9 cellular contexts compared by ENCODE assay signal in genomic region chr3:129276385-129276784, GRCh38. TPM values are rescaled to one million over a fixed set of nuclear protein-coding genes. Genes with fewer than 3 reads are reported as not detected.
A peak's percentile ranks its signal among the peaks of the same experiment; 100 is the strongest.
DNase-seq lines count a peak whose midpoint lies in the region; ATAC-seq and TF ChIP-seq lines count a peak whose summit lies in the region.
"Had no signal": no experiment of that assay in that cellular context is flagged by ENCODE, and none has a peak within 500 bp of the region (broad histone marks: within the 10 kb centered on the region; RNA-seq: fewer than 3 reads in every experiment).

No MANE protein-coding gene starts in this region.

- CTCF ChIA-PET in activated naive CD4-positive, alpha-beta T cell treated with anti-CD3 and anti-CD28 coated beads for 36 hours (lab: Charles Lee) = interaction anchor here (0.7 kb wide), 1 partner anchor 16 kb away, joined by 3 read pairs; no protein-coding TSS in a partner anchor

- no peak overlapping the region for H3K4me3 ChIP-seq in vagina
- H3K4me3 ChIP-seq: esophagus muscularis mucosa had no signal

- intact Hi-C loops in activated naive CD4-positive, alpha-beta T cell treated with anti-CD3 and anti-CD28 coated beads for 36 hours (cut with micrococcal nuclease) = loop anchor here (5.0 kb wide), 1 partner anchor 474 kb away; no protein-coding TSS in a partner anchor
- intact Hi-C loops in cardiac septum (cut with DNase I) (no loop called here), vagina (cut with DNase I) (no loop called here)

- ATAC-seq in HG02588 (IDR thresholded peaks at IDR 0.05; ENCODE audit: unreplicated experiment) (peak; percentile 82), HG03575 (IDR thresholded peaks at IDR 0.05; ENCODE audit: extremely low read depth, insufficient number of reproducible peaks, low FRiP score, unreplicated experiment) (peak; percentile 81), SK-N-SH treated with all-trans-retinoic acid at 6 μM for 48 hours (no peak)
- peak; percentile 88 to 90 for ATAC-seq in stimulated activated naive B cell treated with anti-CD40 and anti-IgM and Interleukin-4, amounts not matched to agents 10 μg/mL and 1 μg/mL and 100 μg/mL, for 72 hours (replicated peaks)

- H3K4me1 ChIP-seq in vagina = peaks cover 32% of the 10 kb centered on the region

- H3K27me3 ChIP-seq in vagina = no peaks in the 10 kb centered on the region
- H3K27me3 ChIP-seq: esophagus muscularis mucosa had no signal

- no peaks in the 10 kb centered on the region for H3K9me3 Mint-ChIP-seq in activated naive CD4-positive, alpha-beta T cell treated with anti-CD3 and anti-CD28 coated beads for 36 hours
- no peaks in the 10 kb centered on the region for H3K9me3 Mint-ChIP-seq in stimulated activated naive B cell treated with anti-CD40 and anti-IgM and Interleukin-4, amounts not matched to agents 10 μg/mL and 1 μg/mL and 100 μg/mL, for 72 hours

- peaks cover 30% of the 10 kb centered on the region for H3K36me3 Mint-ChIP-seq in activated naive CD4-positive, alpha-beta T cell treated with anti-CD3 and anti-CD28 coated beads for 36 hours (ENCODE audit: low read depth)
- peaks cover 48 to 60% of the 10 kb centered on the region in 2 donors for H3K36me3 Mint-ChIP-seq in stimulated activated naive B cell treated with anti-CD40 and anti-IgM and Interleukin-4, amounts not matched to agents 10 μg/mL and 1 μg/mL and 100 μg/mL, for 72 hours

- no peak for TF ChIP-seq CTCF in vagina (IDR thresholded peaks at IDR 0.05)

- peak overlapping the region; percentile 60 for H3K27ac Mint-ChIP-seq in activated naive CD4-positive, alpha-beta T cell treated with anti-CD3 and anti-CD28 coated beads for 36 hours
- H3K27ac Mint-ChIP-seq in stimulated activated naive B cell treated with anti-CD40 and anti-IgM and Interleukin-4, amounts not matched to agents 10 μg/mL and 1 μg/mL and 100 μg/mL, for 72 hours = peak overlapping the region; percentile 57

- H3K9me3 ChIP-seq in vagina = no peaks in the 10 kb centered on the region
- H3K9me3 ChIP-seq: esophagus muscularis mucosa had no signal

- TF ChIP-seq POLR2A in vagina (IDR thresholded peaks at IDR 0.05) = no peak

- H3K4me1 Mint-ChIP-seq in activated naive CD4-positive, alpha-beta T cell treated with anti-CD3 and anti-CD28 coated beads for 36 hours (ENCODE audit: low read depth) = peaks cover 28% of the 10 kb centered on the region
- peaks cover 46 to 65% of the 10 kb centered on the region in 2 donors for H3K4me1 Mint-ChIP-seq in stimulated activated naive B cell treated with anti-CD40 and anti-IgM and Interleukin-4, amounts not matched to agents 10 μg/mL and 1 μg/mL and 100 μg/mL, for 72 hours

- DNase-seq in activated naive CD4-positive, alpha-beta T cell treated with anti-CD3 and anti-CD28 coated beads for 36 hours = peak; percentile 61
- DNase-seq in activated naive CD4-positive, alpha-beta T cell treated with Interleukin-2 at 50 U/mL for 16 hours = no peak
- peak; percentile 84 for DNase-seq in stimulated activated naive B cell treated with anti-CD40 and anti-IgM and Interleukin-4, amounts not matched to agents 10 μg/mL and 1 μg/mL and 100 μg/mL, for 72 hours
- DNase-seq in cardiac septum (ENCODE audit: low spot score) (no peak), vagina (ENCODE audit: extremely low spot score in 2 of 2) (no peak)

- no peak overlapping the region for H3K27ac ChIP-seq in vagina
- H3K27ac ChIP-seq: esophagus muscularis mucosa had no signal

- no peak overlapping the region for H3K4me3 Mint-ChIP-seq in activated naive CD4-positive, alpha-beta T cell treated with anti-CD3 and anti-CD28 coated beads for 36 hours
- peak overlapping the region; percentile 59 to 76 for H3K4me3 Mint-ChIP-seq in stimulated activated naive B cell treated with anti-CD40 and anti-IgM and Interleukin-4, amounts not matched to agents 10 μg/mL and 1 μg/mL and 100 μg/mL, for 72 hours

- peaks cover 0 to 56% of the 10 kb centered on the region in 2 donors for H3K36me3 ChIP-seq in vagina

- no peaks in the 10 kb centered on the region for H3K27me3 Mint-ChIP-seq in activated naive CD4-positive, alpha-beta T cell treated with anti-CD3 and anti-CD28 coated beads for 36 hours (ENCODE audit: low read depth)
- no peaks in the 10 kb centered on the region for H3K27me3 Mint-ChIP-seq in stimulated activated naive B cell treated with anti-CD40 and anti-IgM and Interleukin-4, amounts not matched to agents 10 μg/mL and 1 μg/mL and 100 μg/mL, for 72 hours

TF ChIP-seq in SK-N-SH treated with all-trans-retinoic acid at 6 μM for 48 hours, 23 proteins besides CTCF, POLR2A, EP300 and RAD21:
- TF ChIP-seq ESRRG (CRISPR knock-in tag; IDR thresholded peaks at IDR 0.05) (no peak), OSR1 (CRISPR knock-in tag; IDR thresholded peaks at IDR 0.05) (no peak), ZNF70 (CRISPR knock-in tag; IDR thresholded peaks at IDR 0.05) (no peak), ARNTL (CRISPR knock-in tag; IDR thresholded peaks at IDR 0.05; ENCODE audit: borderline replicate concordance, low read depth) (no peak), ZNF8 (CRISPR knock-in tag; IDR thresholded peaks at IDR 0.05) (no peak), ZNF565 (CRISPR knock-in tag; conservative IDR thresholded peaks at IDR 0.05; ENCODE audit: low read depth) (no peak), PATZ1 (CRISPR knock-in tag; IDR thresholded peaks at IDR 0.05; ENCODE audit: borderline replicate concordance) (no peak), TOX (CRISPR knock-in tag; IDR thresholded peaks at IDR 0.05; ENCODE audit: borderline replicate concordance) (no peak), TSHZ2 (CRISPR knock-in tag; IDR thresholded peaks at IDR 0.05) (no peak), GLIS3 (CRISPR knock-in tag; IDR thresholded peaks at IDR 0.05) (no peak)

RNA-seq across cellular contexts. Expression of gene HMCES, which starts 2.3 kb away (rescaled TPM):
- 10 to 100 TPM; 35.0 to 35.8 TPM for total RNA-seq in activated naive CD4-positive, alpha-beta T cell treated with anti-CD3 and anti-CD28 coated beads for 36 hours
- total RNA-seq in cardiac septum (32.9 TPM), vagina (16.9 TPM)

RNA-seq across cellular contexts. Expression of gene COPG1, which starts 27.0 kb away (rescaled TPM):
- total RNA-seq in activated naive CD4-positive, alpha-beta T cell treated with anti-CD3 and anti-CD28 coated beads for 36 hours = 100 to 1,000 TPM; 125 to 128 TPM
- total RNA-seq in cardiac septum = 122 TPM
- 76.4 TPM for total RNA-seq in vagina

Comparison
In these comparisons a context has a peak if more than half of its experiments do, and no peak if none do; other contexts are left out.
1. DNase-seq: peak in activated naive CD4-positive, alpha-beta T cell treated with anti-CD3 and anti-CD28 coated beads for 36 hours (single experiment) and stimulated activated naive B cell treated with anti-CD40 and anti-IgM and Interleukin-4, amounts not matched to agents 10 μg/mL and 1 μg/mL and 100 μg/mL, for 72 hours (single experiment); none in activated naive CD4-positive, alpha-beta T cell treated with Interleukin-2 at 50 U/mL for 16 hours (single experiment), cardiac septum (single experiment) and vagina (0 of 2).